In the genomic region with DNA sequence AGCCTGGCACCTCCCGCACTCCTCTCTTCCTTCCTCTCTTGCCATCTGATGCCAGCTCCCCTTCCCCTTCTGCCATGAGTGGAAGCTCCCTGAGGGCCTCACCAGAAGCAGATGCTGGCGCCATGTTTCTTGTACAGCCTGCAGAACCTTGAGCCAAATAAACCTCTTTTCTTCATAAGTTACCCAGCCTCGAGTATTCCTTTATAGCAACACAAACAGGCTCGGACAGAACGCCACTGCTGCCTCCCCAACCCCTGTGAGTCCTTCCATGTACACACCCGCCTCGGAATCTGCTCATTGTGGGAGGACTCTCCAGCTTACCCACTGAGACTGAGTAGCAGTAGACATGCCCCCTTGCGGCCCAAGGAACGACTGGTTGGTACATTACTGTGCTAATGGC, we compare ENCODE assay signal across 36 cellular contexts. TPM values are rescaled to one million over a fixed set of nuclear protein-coding genes. Genes with fewer than 3 reads are reported as not detected.
"Had no signal": no experiment of that assay in that cellular context is flagged by ENCODE, and none has a peak within 500 bp of the region (broad histone marks: within the 10 kb centered on the region; RNA-seq: fewer than 3 reads in every experiment).

No MANE protein-coding gene starts in this region.

- H3K4me3 Mint-ChIP-seq: activated CD4-positive, alpha-beta memory T cell treated with anti-CD3 and anti-CD28 coated beads, Interleukin-2, amount 10 ng/mL, durations not matched to agents 7 days and 5 days; activated CD4-positive, alpha-beta T cell treated with anti-CD3 and anti-CD28 coated beads for 36 hours; activated CD4-positive, alpha-beta T cell treated with anti-CD3 and anti-CD28 coated beads, Interleukin-2, amount 10 ng/mL, durations not matched to agents 7 days and 5 days; activated CD8-positive, alpha-beta memory T cell treated with anti-CD3 and anti-CD28 coated beads, Interleukin-2, amount 10 ng/mL, durations not matched to agents 7 days and 5 days; activated CD8-positive, alpha-beta T cell treated with anti-CD3 and anti-CD28 coated beads, Interleukin-2, amount 10 ng/mL, durations not matched to agents 7 days and 5 days; activated naive CD4-positive, alpha-beta T cell treated with anti-CD3 and anti-CD28 coated beads, Interleukin-2, amount 10 ng/mL, durations not matched to agents 7 days and 5 days; activated naive CD4-positive, alpha-beta T cell treated with anti-CD3 and anti-CD28 coated beads, Interleukin-2, amount 50 U/mL, for 24 hours; activated naive CD8-positive, alpha-beta T cell; activated naive CD8-positive, alpha-beta T cell treated with anti-CD3 and anti-CD28 coated beads, Interleukin-2, amount 10 ng/mL, durations not matched to agents 7 days and 5 days; activated naive CD8-positive, alpha-beta T cell treated with anti-CD3 and anti-CD28 coated beads, Interleukin-2, amount 50 U/mL, for 24 hours; activated T-cell treated with anti-CD3 and anti-CD28 coated beads, Interleukin-2, amount 50 U/mL, for 24 hours; T-helper 1 cell treated with Interleukin-12 subunit alpha and Interleukin-12 subunit beta and Interleukin-4 antibody, amounts not matched to agents 30 μg/mL and 1 μg/mL, for 36 hours; T-helper 2 cell treated with Interferon-gamma antibody and Interleukin-4, amounts not matched to agents 5 μg/mL and 100 μg/mL, for 36 hours had no signal

- ATAC-seq: activated CD4-positive, alpha-beta T cell treated with anti-CD3 and anti-CD28 coated beads for 36 hours; activated CD4-positive, CD25-positive, alpha-beta regulatory T cell treated with anti-CD3 and anti-CD28 coated beads, Interleukin-2, amount 50 U/mL, for 24 hours; activated CD8-positive, alpha-beta memory T cell treated with anti-CD3 and anti-CD28 coated beads, Interleukin-2, amount 10 ng/mL, durations not matched to agents 7 days and 5 days; activated CD8-positive, alpha-beta T cell treated with anti-CD3 and anti-CD28 coated beads, Interleukin-2, amount 10 ng/mL, durations not matched to agents 7 days and 5 days; activated naive CD8-positive, alpha-beta T cell treated with anti-CD3 and anti-CD28 coated beads, Interleukin-2, amount 50 U/mL, for 24 hours; body of pancreas had no signal

- H3K36me3 Mint-ChIP-seq: activated naive CD4-positive, alpha-beta T cell treated with anti-CD3 and anti-CD28 coated beads, Interleukin-2, amount 50 U/mL, for 24 hours; activated naive CD8-positive, alpha-beta T cell; activated naive CD8-positive, alpha-beta T cell treated with anti-CD3 and anti-CD28 coated beads, Interleukin-2, amount 10 ng/mL, durations not matched to agents 7 days and 5 days had no signal

- H3K9me3 ChIP-seq: body of pancreas, breast epithelium had no signal

- H3K27ac ChIP-seq: body of pancreas, brain microvascular endothelial cell, breast epithelium, VCaP had no signal

- H3K4me1 ChIP-seq: body of pancreas, breast epithelium had no signal

- H3K27me3 ChIP-seq: body of pancreas, brain microvascular endothelial cell, breast epithelium had no signal

- H3K4me3 ChIP-seq: body of pancreas, breast epithelium had no signal

- H3K36me3 ChIP-seq: brain microvascular endothelial cell, breast epithelium had no signal

- H3K27ac Mint-ChIP-seq: activated CD4-positive, alpha-beta memory T cell treated with anti-CD3 and anti-CD28 coated beads, Interleukin-2, amount 10 ng/mL, durations not matched to agents 7 days and 5 days; activated CD4-positive, alpha-beta T cell treated with anti-CD3 and anti-CD28 coated beads for 36 hours; activated CD4-positive, alpha-beta T cell treated with anti-CD3 and anti-CD28 coated beads, Interleukin-2, amount 10 ng/mL, durations not matched to agents 7 days and 5 days; activated CD8-positive, alpha-beta memory T cell treated with anti-CD3 and anti-CD28 coated beads, Interleukin-2, amount 10 ng/mL, durations not matched to agents 7 days and 5 days; activated CD8-positive, alpha-beta T cell treated with anti-CD3 and anti-CD28 coated beads, Interleukin-2, amount 10 ng/mL, durations not matched to agents 7 days and 5 days; activated naive CD4-positive, alpha-beta T cell treated with anti-CD3 and anti-CD28 coated beads, Interleukin-2, amount 10 ng/mL, durations not matched to agents 7 days and 5 days; activated naive CD4-positive, alpha-beta T cell treated with anti-CD3 and anti-CD28 coated beads, Interleukin-2, amount 50 U/mL, for 24 hours; activated naive CD8-positive, alpha-beta T cell; activated naive CD8-positive, alpha-beta T cell treated with anti-CD3 and anti-CD28 coated beads, Interleukin-2, amount 10 ng/mL, durations not matched to agents 7 days and 5 days; activated naive CD8-positive, alpha-beta T cell treated with anti-CD3 and anti-CD28 coated beads, Interleukin-2, amount 50 U/mL, for 24 hours; activated T-cell treated with anti-CD3 and anti-CD28 coated beads, Interleukin-2, amount 50 U/mL, for 24 hours; activated T-helper 2 cell treated with anti-CD3 and anti-CD28 coated beads, Interferon-gamma antibody, Interleukin-2, Interleukin-4, amounts not matched to agents 10 μg/mL and 5 μg/mL and 100 μg/mL, durations not matched to agents 14 hours and 24 hours and 36 hours; T-helper 1 cell treated with Interleukin-12 subunit alpha and Interleukin-12 subunit beta and Interleukin-4 antibody, amounts not matched to agents 30 μg/mL and 1 μg/mL, for 36 hours; T-helper 2 cell treated with Interferon-gamma antibody and Interleukin-4, amounts not matched to agents 5 μg/mL and 100 μg/mL, for 36 hours had no signal

- H3K27me3 Mint-ChIP-seq: activated CD4-positive, alpha-beta memory T cell treated with anti-CD3 and anti-CD28 coated beads, Interleukin-2, amount 10 ng/mL, durations not matched to agents 7 days and 5 days; activated CD4-positive, alpha-beta T cell treated with anti-CD3 and anti-CD28 coated beads for 36 hours; activated CD4-positive, alpha-beta T cell treated with anti-CD3 and anti-CD28 coated beads, Interleukin-2, amount 10 ng/mL, durations not matched to agents 7 days and 5 days; activated CD8-positive, alpha-beta memory T cell treated with anti-CD3 and anti-CD28 coated beads, Interleukin-2, amount 10 ng/mL, durations not matched to agents 7 days and 5 days; activated naive CD4-positive, alpha-beta T cell treated with anti-CD3 and anti-CD28 coated beads, Interleukin-2, amount 10 ng/mL, durations not matched to agents 7 days and 5 days; activated naive CD4-positive, alpha-beta T cell treated with anti-CD3 and anti-CD28 coated beads, Interleukin-2, amount 50 U/mL, for 24 hours; activated naive CD8-positive, alpha-beta T cell; activated naive CD8-positive, alpha-beta T cell treated with anti-CD3 and anti-CD28 coated beads, Interleukin-2, amount 10 ng/mL, durations not matched to agents 7 days and 5 days; activated naive CD8-positive, alpha-beta T cell treated with anti-CD3 and anti-CD28 coated beads, Interleukin-2, amount 50 U/mL, for 24 hours; activated T-cell treated with anti-CD3 and anti-CD28 coated beads, Interleukin-2, amount 50 U/mL, for 24 hours had no signal

- H3K4me1 Mint-ChIP-seq: activated CD4-positive, alpha-beta T cell treated with anti-CD3 and anti-CD28 coated beads for 36 hours had no signal

- DNase-seq: activated CD4-positive, alpha-beta memory T cell treated with anti-CD3 and anti-CD28 coated beads, Interleukin-2, amount 10 ng/mL, durations not matched to agents 7 days and 5 days; activated CD4-positive, alpha-beta T cell treated with anti-CD3 and anti-CD28 coated beads for 1 hour; activated CD4-positive, alpha-beta T cell treated with anti-CD3 and anti-CD28 coated beads for 36 hours; activated CD4-positive, alpha-beta T cell treated with anti-CD3 and anti-CD28 coated beads for 48 hours; activated CD4-positive, alpha-beta T cell treated with anti-CD3 and anti-CD28 coated beads, Interleukin-2, amount 10 ng/mL, durations not matched to agents 7 days and 5 days; activated CD4-positive, alpha-beta T cell treated with anti-CD3 and anti-CD28 coated beads, Interleukin-2, amount 50 U/mL, for 48 hours; activated CD4-positive, CD25-positive, alpha-beta regulatory T cell; activated CD8-positive, alpha-beta memory T cell treated with anti-CD3 and anti-CD28 coated beads for 24 hours; activated CD8-positive, alpha-beta memory T cell treated with anti-CD3 and anti-CD28 coated beads, Interleukin-2, amount 10 ng/mL, durations not matched to agents 7 days and 5 days; activated CD8-positive, alpha-beta memory T cell treated with anti-CD3 and anti-CD28 coated beads, Interleukin-2, amount 50 U/mL, for 48 hours; activated CD8-positive, alpha-beta T cell treated with anti-CD3 and anti-CD28 coated beads, Interleukin-2, amount 10 ng/mL, durations not matched to agents 7 days and 5 days; activated effector memory CD4-positive, alpha-beta T cell treated with Interleukin-2 at 50 U/mL for 16 hours; activated gamma-delta T cell; activated naive CD4-positive, alpha-beta T cell treated with anti-CD3 and anti-CD28 coated beads, Interleukin-2, amount 10 ng/mL, durations not matched to agents 7 days and 5 days; activated naive CD4-positive, alpha-beta T cell treated with Interleukin-2 at 50 U/mL for 16 hours; activated naive CD8-positive, alpha-beta T cell treated with anti-CD3 and anti-CD28 coated beads, Interleukin-2, amount 10 ng/mL, durations not matched to agents 7 days and 5 days; activated naive CD8-positive, alpha-beta T cell treated with anti-CD3 and anti-CD28 coated beads, Interleukin-2, amount 50 U/mL, for 24 hours; activated T-cell treated with anti-CD3 and anti-CD28 coated beads, Interleukin-2, amount 50 U/mL, for 24 hours; activated T-cell treated with anti-CD3 and anti-CD28 coated beads, Interleukin-2, amount 50 U/mL, for 48 hours; amygdala; anterior cingulate cortex; body of pancreas; brain microvascular endothelial cell; central memory CD4-positive, alpha-beta T cell; T-helper 1 cell; T-helper 2 cell; T-helper 9 cell had no signal

- H3K9me3 Mint-ChIP-seq: activated CD4-positive, alpha-beta memory T cell treated with anti-CD3 and anti-CD28 coated beads, Interleukin-2, amount 10 ng/mL, durations not matched to agents 7 days and 5 days; activated CD4-positive, alpha-beta T cell treated with anti-CD3 and anti-CD28 coated beads, Interleukin-2, amount 10 ng/mL, durations not matched to agents 7 days and 5 days; activated naive CD4-positive, alpha-beta T cell treated with anti-CD3 and anti-CD28 coated beads, Interleukin-2, amount 10 ng/mL, durations not matched to agents 7 days and 5 days; activated naive CD4-positive, alpha-beta T cell treated with anti-CD3 and anti-CD28 coated beads, Interleukin-2, amount 50 U/mL, for 24 hours; activated naive CD8-positive, alpha-beta T cell treated with anti-CD3 and anti-CD28 coated beads, Interleukin-2, amount 10 ng/mL, durations not matched to agents 7 days and 5 days; activated naive CD8-positive, alpha-beta T cell treated with anti-CD3 and anti-CD28 coated beads, Interleukin-2, amount 50 U/mL, for 24 hours; activated T-cell treated with anti-CD3 and anti-CD28 coated beads, Interleukin-2, amount 50 U/mL, for 24 hours; activated T-helper 2 cell treated with anti-CD3 and anti-CD28 coated beads, Interferon-gamma antibody, Interleukin-2, Interleukin-4, amounts not matched to agents 10 μg/mL and 5 μg/mL and 100 μg/mL, durations not matched to agents 14 hours and 24 hours and 36 hours; T-helper 1 cell treated with Interleukin-12 subunit alpha and Interleukin-12 subunit beta and Interleukin-4 antibody, amounts not matched to agents 30 μg/mL and 1 μg/mL, for 36 hours; T-helper 2 cell treated with Interferon-gamma antibody and Interleukin-4, amounts not matched to agents 5 μg/mL and 100 μg/mL, for 36 hours had no signal

RNA-seq across cellular contexts. Expression of a gene that starts 28.1 kb away (rescaled TPM):
- total RNA-seq: activated CD4-positive, alpha-beta memory T cell treated with anti-CD3 and anti-CD28 coated beads, Interleukin-2, amount 10 ng/mL, durations not matched to agents 7 days and 5 days; activated CD8-positive, alpha-beta T cell treated with anti-CD3 and anti-CD28 coated beads, Interleukin-2, amount 10 ng/mL, durations not matched to agents 7 days and 5 days; activated T-helper 2 cell treated with anti-CD3 and anti-CD28 coated beads, Interferon-gamma antibody, Interleukin-2, Interleukin-4, amounts not matched to agents 10 μg/mL and 5 μg/mL and 100 μg/mL, durations not matched to agents 14 hours and 24 hours and 36 hours; astrocyte had no signal
